Comparison of ENCODE assay signal across 1 cellular context in the genomic region with DNA sequence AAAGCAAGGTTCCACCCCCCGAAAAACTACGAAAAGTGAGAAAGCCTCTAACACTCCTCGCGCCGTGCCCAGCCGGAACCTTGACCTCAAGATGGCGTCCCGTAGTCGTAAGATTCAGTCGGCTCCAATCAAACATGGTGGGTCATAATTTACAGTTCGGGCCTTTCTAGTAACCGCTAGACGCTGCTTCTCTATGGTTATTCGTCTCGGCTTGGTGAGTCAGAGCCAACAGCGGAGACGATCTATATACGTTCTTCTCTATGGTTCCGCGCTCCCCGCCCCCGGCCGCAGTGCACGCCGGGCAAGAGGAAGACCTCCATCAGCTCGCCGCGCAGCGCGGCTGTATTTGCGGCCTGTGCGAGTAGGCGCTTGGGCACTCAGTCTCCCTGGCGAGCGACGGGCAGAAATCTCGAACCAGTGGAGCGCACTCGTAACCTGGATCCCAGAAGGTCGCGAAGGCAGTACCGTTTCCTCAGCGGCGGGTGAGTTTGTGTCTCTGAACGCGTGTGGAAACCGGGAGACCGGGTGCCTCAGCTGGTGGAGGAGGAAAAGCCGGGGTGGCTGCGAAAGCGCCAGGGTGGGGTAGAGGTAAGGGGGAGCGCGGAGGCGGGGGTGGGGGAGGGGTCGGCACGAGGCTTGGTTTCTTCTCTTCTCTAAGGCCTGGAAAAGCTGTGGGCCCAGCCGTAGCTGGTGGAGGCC.
A peak's percentile ranks its signal among the peaks of the same experiment; 100 is the strongest.
TF ChIP-seq lines count a peak whose summit lies in the region.

A gene (plus strand): TSS at position 311 of the 699 bp plus-strand sequence. CDS start 13,108 bp downstream, outside the sequence.

TF ChIP-seq in K562, 482 proteins besides CTCF, POLR2A, EP300 and RAD21 (continued from another document):
- TF ChIP-seq, protein P1, sequence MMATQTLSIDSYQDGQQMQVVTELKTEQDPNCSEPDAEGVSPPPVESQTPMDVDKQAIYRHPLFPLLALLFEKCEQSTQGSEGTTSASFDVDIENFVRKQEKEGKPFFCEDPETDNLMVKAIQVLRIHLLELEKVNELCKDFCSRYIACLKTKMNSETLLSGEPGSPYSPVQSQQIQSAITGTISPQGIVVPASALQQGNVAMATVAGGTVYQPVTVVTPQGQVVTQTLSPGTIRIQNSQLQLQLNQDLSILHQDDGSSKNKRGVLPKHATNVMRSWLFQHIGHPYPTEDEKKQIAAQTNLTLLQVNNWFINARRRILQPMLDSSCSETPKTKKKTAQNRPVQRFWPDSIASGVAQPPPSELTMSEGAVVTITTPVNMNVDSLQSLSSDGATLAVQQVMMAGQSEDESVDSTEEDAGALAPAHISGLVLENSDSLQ (IDR thresholded peaks at IDR 0.05): peak; percentile 79
- TF ChIP-seq, protein P2, sequence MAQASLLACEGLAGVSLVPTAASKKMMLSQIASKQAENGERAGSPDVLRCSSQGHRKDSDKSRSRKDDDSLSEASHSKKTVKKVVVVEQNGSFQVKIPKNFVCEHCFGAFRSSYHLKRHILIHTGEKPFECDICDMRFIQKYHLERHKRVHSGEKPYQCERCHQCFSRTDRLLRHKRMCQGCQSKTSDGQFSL (CRISPR knock-in tag; IDR thresholded peaks at IDR 0.05): peak; percentile 70; the same call in 1 of the 2 replicates
- TF ChIP-seq, protein P2 (tag; IDR thresholded peaks at IDR 0.05): no peak
- TF ChIP-seq POLR2AphosphoS5 (IDR thresholded peaks at IDR 0.05; ENCODE audit: control insufficient read depth, insufficient read depth, low read depth, low read length) (peak; percentile 95), SPI1 (IDR thresholded peaks at IDR 0.05; ENCODE audit: borderline replicate concordance, low read depth, low read length) (no peak), RBM39 (optimal IDR thresholded peaks at IDR 0.05; ENCODE audit: low read depth, low read length) (peak; percentile 76), EZH2 (IDR thresholded peaks at IDR 0.05; ENCODE audit: borderline replicate concordance, low read depth, low read length) (no peak), KDM4B (IDR thresholded peaks at IDR 0.05; ENCODE audit: borderline replicate concordance in 2 of 2, low read depth in 1 of 2) (0 out of 4 replicates have a peak, but pooled peaks of 1 of the 2 experiments have one; percentile 69), MEF2A (IDR thresholded peaks at IDR 0.05; ENCODE audit: control insufficient read depth, low read depth, low read length) (no peak), NBN (IDR thresholded peaks at IDR 0.05; ENCODE audit: low read depth) (no peak), PCBP2 (IDR thresholded peaks at IDR 0.05; ENCODE audit: low read depth, low read length, poor library complexity, severe bottlenecking) (no peak), RBM22 (IDR thresholded peaks at IDR 0.05; ENCODE audit: low read depth, low read length, poor library complexity, severe bottlenecking) (no peak), MYC (IDR thresholded peaks at IDR 0.05; ENCODE audit: low read depth, low read length) (peak; percentile 81), MYC (CRISPR knock-in tag; IDR thresholded peaks at IDR 0.05; ENCODE audit: borderline replicate concordance, low read depth) (no peak), GABPA (tag; conservative IDR thresholded peaks at IDR 0.05; ENCODE audit: low read depth) (peak; percentile 64), ZNF24 (IDR thresholded peaks at IDR 0.05) (no peak), THRAP3 (IDR thresholded peaks at IDR 0.05; ENCODE audit: borderline replicate concordance) (no peak), ZNF133 (CRISPR knock-in tag; IDR thresholded peaks at IDR 0.05) (no peak), RHOXF2B (CRISPR knock-in tag; conservative IDR thresholded peaks at IDR 0.05) (no peak), RBBP5 (IDR thresholded peaks at IDR 0.05; ENCODE audit: borderline replicate concordance, insufficient read depth, low read length, poor library complexity, severe bottlenecking) (peak; percentile 85)
- TF ChIP-seq, protein P3, sequence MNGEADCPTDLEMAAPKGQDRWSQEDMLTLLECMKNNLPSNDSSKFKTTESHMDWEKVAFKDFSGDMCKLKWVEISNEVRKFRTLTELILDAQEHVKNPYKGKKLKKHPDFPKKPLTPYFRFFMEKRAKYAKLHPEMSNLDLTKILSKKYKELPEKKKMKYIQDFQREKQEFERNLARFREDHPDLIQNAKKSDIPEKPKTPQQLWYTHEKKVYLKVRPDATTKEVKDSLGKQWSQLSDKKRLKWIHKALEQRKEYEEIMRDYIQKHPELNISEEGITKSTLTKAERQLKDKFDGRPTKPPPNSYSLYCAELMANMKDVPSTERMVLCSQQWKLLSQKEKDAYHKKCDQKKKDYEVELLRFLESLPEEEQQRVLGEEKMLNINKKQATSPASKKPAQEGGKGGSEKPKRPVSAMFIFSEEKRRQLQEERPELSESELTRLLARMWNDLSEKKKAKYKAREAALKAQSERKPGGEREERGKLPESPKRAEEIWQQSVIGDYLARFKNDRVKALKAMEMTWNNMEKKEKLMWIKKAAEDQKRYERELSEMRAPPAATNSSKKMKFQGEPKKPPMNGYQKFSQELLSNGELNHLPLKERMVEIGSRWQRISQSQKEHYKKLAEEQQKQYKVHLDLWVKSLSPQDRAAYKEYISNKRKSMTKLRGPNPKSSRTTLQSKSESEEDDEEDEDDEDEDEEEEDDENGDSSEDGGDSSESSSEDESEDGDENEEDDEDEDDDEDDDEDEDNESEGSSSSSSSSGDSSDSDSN (IDR thresholded peaks at IDR 0.05; ENCODE audit: borderline replicate concordance in 1 of 2, low read depth in 2 of 2, low read length in 2 of 2): no peak
- TF ChIP-seq, protein P4, sequence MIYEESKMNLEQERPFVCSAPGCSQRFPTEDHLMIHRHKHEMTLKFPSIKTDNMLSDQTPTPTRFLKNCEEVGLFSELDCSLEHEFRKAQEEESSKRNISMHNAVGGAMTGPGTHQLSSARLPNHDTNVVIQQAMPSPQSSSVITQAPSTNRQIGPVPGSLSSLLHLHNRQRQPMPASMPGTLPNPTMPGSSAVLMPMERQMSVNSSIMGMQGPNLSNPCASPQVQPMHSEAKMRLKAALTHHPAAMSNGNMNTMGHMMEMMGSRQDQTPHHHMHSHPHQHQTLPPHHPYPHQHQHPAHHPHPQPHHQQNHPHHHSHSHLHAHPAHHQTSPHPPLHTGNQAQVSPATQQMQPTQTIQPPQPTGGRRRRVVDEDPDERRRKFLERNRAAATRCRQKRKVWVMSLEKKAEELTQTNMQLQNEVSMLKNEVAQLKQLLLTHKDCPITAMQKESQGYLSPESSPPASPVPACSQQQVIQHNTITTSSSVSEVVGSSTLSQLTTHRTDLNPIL (CRISPR knock-in tag; IDR thresholded peaks at IDR 0.05): no peak
- TF ChIP-seq, protein P5, sequence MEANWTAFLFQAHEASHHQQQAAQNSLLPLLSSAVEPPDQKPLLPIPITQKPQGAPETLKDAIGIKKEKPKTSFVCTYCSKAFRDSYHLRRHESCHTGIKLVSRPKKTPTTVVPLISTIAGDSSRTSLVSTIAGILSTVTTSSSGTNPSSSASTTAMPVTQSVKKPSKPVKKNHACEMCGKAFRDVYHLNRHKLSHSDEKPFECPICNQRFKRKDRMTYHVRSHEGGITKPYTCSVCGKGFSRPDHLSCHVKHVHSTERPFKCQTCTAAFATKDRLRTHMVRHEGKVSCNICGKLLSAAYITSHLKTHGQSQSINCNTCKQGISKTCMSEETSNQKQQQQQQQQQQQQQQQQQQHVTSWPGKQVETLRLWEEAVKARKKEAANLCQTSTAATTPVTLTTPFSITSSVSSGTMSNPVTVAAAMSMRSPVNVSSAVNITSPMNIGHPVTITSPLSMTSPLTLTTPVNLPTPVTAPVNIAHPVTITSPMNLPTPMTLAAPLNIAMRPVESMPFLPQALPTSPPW (CRISPR knock-in tag; IDR thresholded peaks at IDR 0.05): peak; percentile 65
- TF ChIP-seq, protein P6, sequence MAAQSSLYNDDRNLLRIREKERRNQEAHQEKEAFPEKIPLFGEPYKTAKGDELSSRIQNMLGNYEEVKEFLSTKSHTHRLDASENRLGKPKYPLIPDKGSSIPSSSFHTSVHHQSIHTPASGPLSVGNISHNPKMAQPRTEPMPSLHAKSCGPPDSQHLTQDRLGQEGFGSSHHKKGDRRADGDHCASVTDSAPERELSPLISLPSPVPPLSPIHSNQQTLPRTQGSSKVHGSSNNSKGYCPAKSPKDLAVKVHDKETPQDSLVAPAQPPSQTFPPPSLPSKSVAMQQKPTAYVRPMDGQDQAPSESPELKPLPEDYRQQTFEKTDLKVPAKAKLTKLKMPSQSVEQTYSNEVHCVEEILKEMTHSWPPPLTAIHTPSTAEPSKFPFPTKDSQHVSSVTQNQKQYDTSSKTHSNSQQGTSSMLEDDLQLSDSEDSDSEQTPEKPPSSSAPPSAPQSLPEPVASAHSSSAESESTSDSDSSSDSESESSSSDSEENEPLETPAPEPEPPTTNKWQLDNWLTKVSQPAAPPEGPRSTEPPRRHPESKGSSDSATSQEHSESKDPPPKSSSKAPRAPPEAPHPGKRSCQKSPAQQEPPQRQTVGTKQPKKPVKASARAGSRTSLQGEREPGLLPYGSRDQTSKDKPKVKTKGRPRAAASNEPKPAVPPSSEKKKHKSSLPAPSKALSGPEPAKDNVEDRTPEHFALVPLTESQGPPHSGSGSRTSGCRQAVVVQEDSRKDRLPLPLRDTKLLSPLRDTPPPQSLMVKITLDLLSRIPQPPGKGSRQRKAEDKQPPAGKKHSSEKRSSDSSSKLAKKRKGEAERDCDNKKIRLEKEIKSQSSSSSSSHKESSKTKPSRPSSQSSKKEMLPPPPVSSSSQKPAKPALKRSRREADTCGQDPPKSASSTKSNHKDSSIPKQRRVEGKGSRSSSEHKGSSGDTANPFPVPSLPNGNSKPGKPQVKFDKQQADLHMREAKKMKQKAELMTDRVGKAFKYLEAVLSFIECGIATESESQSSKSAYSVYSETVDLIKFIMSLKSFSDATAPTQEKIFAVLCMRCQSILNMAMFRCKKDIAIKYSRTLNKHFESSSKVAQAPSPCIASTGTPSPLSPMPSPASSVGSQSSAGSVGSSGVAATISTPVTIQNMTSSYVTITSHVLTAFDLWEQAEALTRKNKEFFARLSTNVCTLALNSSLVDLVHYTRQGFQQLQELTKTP (IDR thresholded peaks at IDR 0.05; ENCODE audit: low read depth in 1 of 2, partially characterized antibody in 2 of 2): peak in 1 of 2 experiments; percentile 41
TF ChIP-seq in K562: peak in this region for 123.
